9 cellular contexts compared by ENCODE assay signal in the genomic region with DNA sequence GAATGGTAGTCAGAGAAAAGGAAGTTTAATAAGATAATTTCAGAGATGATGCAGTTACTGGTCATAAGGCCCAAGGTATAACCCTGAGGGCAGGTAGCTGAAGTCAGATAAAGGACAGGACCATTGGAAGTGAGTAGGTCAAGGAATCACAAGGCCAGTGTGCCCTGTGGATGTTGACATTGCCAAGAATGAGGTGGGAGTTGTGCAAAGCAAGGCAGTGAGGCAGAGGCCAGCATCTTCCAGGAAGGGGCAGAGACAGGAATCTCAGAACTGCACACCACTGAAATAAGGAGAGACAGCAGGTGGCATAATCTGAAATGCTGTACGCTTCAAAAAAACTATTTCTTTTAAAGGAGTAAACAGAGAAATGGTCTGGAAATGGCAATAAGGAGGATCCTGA.
"Had no signal": no experiment of that assay in that cellular context is flagged by ENCODE, and none has a peak within 500 bp of the region (broad histone marks: within the 10 kb centered on the region; RNA-seq: fewer than 3 reads in every experiment).

No MANE protein-coding gene starts in this region.

- FAIRE-seq: H54, K562 had no signal

- H3K27ac Mint-ChIP-seq: H9 had no signal

- H3K27ac ChIP-seq: GM23248, HL-60 had no signal

- H2AFZ ChIP-seq: GM23248 had no signal

- H3K9ac ChIP-seq: GM23248 had no signal

- ATAC-seq: K562 had no signal

- DNase-seq: GM23248, GOT3, H9, HCEC 1CT, IMR-90, KG1 had no signal

- H3K9me3 Mint-ChIP-seq: H9 had no signal

- H3K4me3 ChIP-seq: GM23248, K562 had no signal

- H3K4me3 Mint-ChIP-seq: H9 had no signal
